ENCODE assay signal across 10 cellular contexts in genomic region chr4:85175190-85175589, GRCh38.
ATAC-seq and TF ChIP-seq lines count a peak whose summit lies in the region.
"Had no signal": no experiment of that assay in that cellular context is flagged by ENCODE, and none has a peak within 500 bp of the region (broad histone marks: within the 10 kb centered on the region; RNA-seq: fewer than 3 reads in every experiment).

No MANE protein-coding gene starts in this region.

- ATAC-seq in GM18517 (IDR thresholded peaks at IDR 0.05; ENCODE audit: unreplicated experiment), result no peak
- ATAC-seq: A549; CD8-positive, alpha-beta T cell had no signal

- POLR2A ChIA-PET in HEK293 (lab: Yijun Ruan, JAX), result no interaction called here

- no peak overlapping the region for H3K27ac ChIP-seq in HEK293 (ENCODE audit: extremely low read depth, low read depth, low read length)
- H3K27ac ChIP-seq: 22Rv1; A549; BLaER1; BLaER1 treated with 17β-estradiol and CSF1 and Interleukin-3, amounts not matched to agents 10 nM and 100 nM; C4-2B had no signal

- TF ChIP-seq CTCF in HEK293 (tag by site-specific recombination; IDR thresholded peaks at IDR 0.05), result no peak

- H3K4me1 ChIP-seq in HEK293 (ENCODE audit: control insufficient read depth, insufficient read depth, low read length), result no peaks in the 10 kb centered on the region
- H3K4me1 ChIP-seq: A549, BLaER1, Caco-2 had no signal

- CTCF ChIA-PET in HEK293 (lab: Yijun Ruan, JAX), result no interaction called here

- H3K36me3 ChIP-seq in HEK293 (ENCODE audit: control insufficient read depth in 2 of 2, insufficient read depth in 1 of 2, low read length in 2 of 2), result no peaks in the 10 kb centered on the region
- H3K36me3 ChIP-seq: BE2C; BLaER1; BLaER1 treated with 17β-estradiol and CSF1 and Interleukin-3, amounts not matched to agents 10 nM and 100 nM had no signal

- H3K4me3 ChIP-seq in HEK293 (ENCODE audit: low read depth, low read length), result no peak overlapping the region
- H3K4me3 ChIP-seq: A549; BLaER1; BLaER1 treated with 17β-estradiol and CSF1 and Interleukin-3, amounts not matched to agents 10 nM and 100 nM had no signal

- H3K9me3 ChIP-seq in HEK293 (ENCODE audit: control insufficient read depth, insufficient read depth, low read depth, low read length), result no peaks in the 10 kb centered on the region
- H3K9me3 ChIP-seq: A549; BE2C; BLaER1; BLaER1 treated with 17β-estradiol and CSF1 and Interleukin-3, amounts not matched to agents 10 nM and 100 nM; Caco-2 had no signal

TF ChIP-seq in HEK293, 187 proteins besides CTCF, POLR2A, EP300 and RAD21:
- TF ChIP-seq ZNF529 (tag by site-specific recombination; IDR thresholded peaks at IDR 0.05; ENCODE audit: insufficient replicate concordance) (peak; percentile 92), ZNF501 (tag by site-specific recombination; IDR thresholded peaks at IDR 0.05) (no peak)
